Comparison of ENCODE assay signal across 19 cellular contexts in the genomic region with DNA sequence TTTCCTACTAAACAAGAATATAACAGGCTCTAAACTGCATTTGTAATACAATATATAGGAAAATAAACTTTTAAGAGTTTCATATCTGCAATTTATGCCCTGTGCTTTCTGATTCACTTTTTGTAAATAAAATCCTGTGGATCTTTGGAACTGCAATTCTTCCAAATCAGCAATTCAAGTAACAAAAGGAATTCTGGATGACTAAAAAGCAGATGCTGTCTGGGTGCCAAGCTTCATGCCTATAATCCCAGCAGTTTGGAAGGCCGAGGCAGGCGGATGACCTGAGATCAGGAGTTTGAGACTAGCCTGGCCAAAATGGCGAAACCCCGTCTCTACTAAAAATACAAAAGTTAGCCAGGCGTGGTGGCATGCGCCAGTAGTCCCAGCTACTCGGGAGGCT.
"Had no signal": no experiment of that assay in that cellular context is flagged by ENCODE, and none has a peak within 500 bp of the region (broad histone marks: within the 10 kb centered on the region; RNA-seq: fewer than 3 reads in every experiment).

No MANE protein-coding gene starts in this region.

- H3K4me1 ChIP-seq: psoas muscle, testis, upper lobe of right lung had no signal

- H3K27me3 ChIP-seq: foreskin keratinocyte, heart left ventricle, sigmoid colon, testis, upper lobe of right lung had no signal

- H3K4me3 Mint-ChIP-seq: activated B cell treated with CpG ODN at 0.5 μM for 24 hours; activated CD4-positive, alpha-beta T cell treated with anti-CD3 and anti-CD28 coated beads, Interleukin-2, amount 10 ng/mL, durations not matched to agents 24 days and 14 days; nephron; stimulated activated naive CD8-positive, alpha-beta T cell treated with anti-CD3 and anti-CD28 coated beads, Interleukin-15, Interleukin-2, amounts not matched to agents 100 ng/mL and 50 ng/mL, for 24 hours; T-helper 1 cell treated with Interleukin-12 subunit alpha and Interleukin-12 subunit beta and Interleukin-4 antibody, amounts not matched to agents 30 μg/mL and 1 μg/mL, for 36 hours had no signal

- H3K27ac ChIP-seq: foreskin keratinocyte, heart left ventricle, psoas muscle, sigmoid colon, testis, upper lobe of right lung had no signal

- H3K27ac Mint-ChIP-seq: activated B cell treated with CpG ODN at 0.5 μM for 24 hours; activated CD4-positive, alpha-beta T cell treated with anti-CD3 and anti-CD28 coated beads, Interleukin-2, amount 10 ng/mL, durations not matched to agents 24 days and 14 days; nephron; stimulated activated naive CD8-positive, alpha-beta T cell treated with anti-CD3 and anti-CD28 coated beads, Interleukin-15, Interleukin-2, amounts not matched to agents 100 ng/mL and 50 ng/mL, for 24 hours; T-helper 1 cell treated with Interleukin-12 subunit alpha and Interleukin-12 subunit beta and Interleukin-4 antibody, amounts not matched to agents 30 μg/mL and 1 μg/mL, for 36 hours had no signal

- ATAC-seq: foreskin keratinocyte, heart left ventricle, left lobe of liver, psoas muscle, upper lobe of right lung had no signal

- H3K4me1 Mint-ChIP-seq: nephron had no signal

- H3K9me3 ChIP-seq: psoas muscle, sigmoid colon, testis, upper lobe of right lung had no signal

- H3K4me3 ChIP-seq: heart left ventricle, psoas muscle, sigmoid colon, testis, upper lobe of right lung had no signal

- H3K36me3 ChIP-seq: heart left ventricle, sigmoid colon, upper lobe of right lung had no signal

- H3K27me3 Mint-ChIP-seq: activated B cell treated with CpG ODN at 0.5 μM for 24 hours; activated CD4-positive, alpha-beta T cell treated with anti-CD3 and anti-CD28 coated beads, Interleukin-2, amount 10 ng/mL, durations not matched to agents 24 days and 14 days; stimulated activated naive CD8-positive, alpha-beta T cell treated with anti-CD3 and anti-CD28 coated beads, Interleukin-15, Interleukin-2, amounts not matched to agents 100 ng/mL and 50 ng/mL, for 24 hours had no signal

- DNase-seq: activated B cell treated with CpG ODN at 0.5 μM for 24 hours; activated CD4-positive, alpha-beta T cell treated with anti-CD3 and anti-CD28 coated beads, Interleukin-2, amount 10 ng/mL, durations not matched to agents 24 days and 14 days; activated naive CD4-positive, alpha-beta T cell treated with anti-CD3 and anti-CD28 coated beads, Interleukin-2, amount 50 U/mL, for 16 hours; activated T-cell treated with anti-CD3 and anti-CD28 coated beads for 4 hours; cortex of kidney; effector memory CD4-positive, alpha-beta T cell; foreskin keratinocyte; heart left ventricle; occipital lobe; psoas muscle; sigmoid colon; stimulated activated CD4-positive, alpha-beta T cell treated with anti-CD3 and anti-CD28 coated beads, Interleukin-4, amount 100 ng/mL, for 1 hour; stimulated activated CD8-positive, alpha-beta memory T cell treated with anti-CD3 and anti-CD28 coated beads, Interleukin-4, amount 100 ng/mL, for 48 hours; testis; upper lobe of right lung had no signal

- H3K9me3 Mint-ChIP-seq: nephron; T-helper 1 cell treated with Interleukin-12 subunit alpha and Interleukin-12 subunit beta and Interleukin-4 antibody, amounts not matched to agents 30 μg/mL and 1 μg/mL, for 36 hours had no signal
